Comparison of ENCODE assay signal across 15 cellular contexts in the genomic region with DNA sequence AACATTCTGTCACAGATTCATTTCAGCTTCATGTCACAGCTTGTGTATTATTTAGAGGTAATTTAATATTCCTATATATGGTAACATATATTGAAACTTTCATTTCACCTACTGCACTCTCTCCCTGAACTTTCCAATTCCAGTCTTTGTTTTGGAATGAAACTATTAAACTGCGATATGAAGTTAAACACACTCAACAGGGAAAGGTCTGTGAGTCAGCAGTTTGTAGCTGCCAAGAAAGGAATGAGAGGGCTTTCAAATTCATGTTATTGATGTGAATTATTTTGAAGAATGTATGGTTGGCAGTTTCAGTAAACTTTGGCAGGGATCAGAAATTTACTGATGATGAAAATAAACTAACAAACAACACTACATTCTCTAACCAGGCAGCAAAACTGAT.
DNase-seq lines count a peak whose midpoint lies in the region; ATAC-seq, FAIRE-seq and TF ChIP-seq lines count a peak whose summit lies in the region.
"Had no signal": no experiment of that assay in that cellular context is flagged by ENCODE, and none has a peak within 500 bp of the region (broad histone marks: within the 10 kb centered on the region; RNA-seq: fewer than 3 reads in every experiment).

No MANE protein-coding gene starts in this region.

- no peaks in the 10 kb centered on the region for H3F3A ChIP-seq in PC-3 (ENCODE audit: low read length, unreplicated experiment)

- no peaks in the 10 kb centered on the region for H4K20me1 ChIP-seq in PC-3 (ENCODE audit: low read length)

- H3K4me2 ChIP-seq in A549 (peak overlapping the region; percentile 25), PC-3 (ENCODE audit: low read length) (no peak overlapping the region)

- H3K4me1 ChIP-seq in A549 (peaks cover 18% of the 10 kb centered on the region), PC-3 (ENCODE audit: insufficient read depth, low read length) (peaks cover 9% of the 10 kb centered on the region), Peyer's patch (no peaks in the 10 kb centered on the region)

- peak overlapping the region; percentile 15 to 55 for H3K27ac ChIP-seq in A549
- no peak overlapping the region for H3K27ac ChIP-seq in PC-3 (ENCODE audit: low read length)
- no peak overlapping the region for H3K27ac ChIP-seq in Peyer's patch
- H3K27ac ChIP-seq: GM23248 had no signal

- BruUV-seq in PC-3 (replicated peaks; lab: Mats Ljungman, UMichigan), result no TSS peak

- 29% methylated on average over 1 of the region's 1 CpG for WGBS in A549 (ENCODE audit: missing lambda C conversion rate)

- FAIRE-seq in A549 (lab: Jason Lieb, UNC), result no peak

- TF ChIP-seq EP300 in A549 (IDR thresholded peaks at IDR 0.05), result no peak

- TF ChIP-seq CTCF in A549 (IDR thresholded peaks at IDR 0.05) (no peak), PC-3 (conservative IDR thresholded peaks at IDR 0.05; ENCODE audit: low read depth, low read length) (no peak), choroid plexus epithelial cell (conservative IDR thresholded peaks at IDR 0.05; ENCODE audit: low read depth, low read length) (no peak), Peyer's patch (IDR thresholded peaks at IDR 0.05) (no peak)

- no peak for TF ChIP-seq RAD21 in A549 (conservative IDR thresholded peaks at IDR 0.05 in 1 of 2, IDR thresholded peaks at IDR 0.05 in 1 of 2)

- DNase-seq in A549 (ENCODE audit: low read depth in 1 of 2, low spot score in 1 of 2), result no peak
- DNase-seq in PC-3, result peak; percentile 30
- peak; percentile 52 for DNase-seq in choroid plexus epithelial cell (ENCODE audit: low read depth)
- peak; percentile 38 for DNase-seq in iris pigment epithelial cell (ENCODE audit: low read depth)
- no peak for DNase-seq in Peyer's patch
- DNase-seq in stimulated activated CD4-positive, alpha-beta T cell treated with anti-CD3 and anti-CD28 coated beads, Interleukin-4, amount 100 ng/mL, for 1 hour, result no peak
- no peak for DNase-seq in left colon
- DNase-seq: COR-L47, DMS53, GM23248, KBM-7, NCI-H1930, NCI-H524 treated with DMSO at 0.1 percent for 48 hours, OCI-M1 had no signal

- ATAC-seq in A549, result no peak
- peak; percentile 58 for ATAC-seq in PC-3
- ATAC-seq in GM19328 (IDR thresholded peaks at IDR 0.05; ENCODE audit: unreplicated experiment), result no peak
- ATAC-seq in left colon, result no peak

- H3K9ac ChIP-seq in PC-3 (ENCODE audit: low read length), result no peak overlapping the region
- H3K9ac ChIP-seq: GM23248 had no signal

- no peaks in the 10 kb centered on the region for H3K9me2 ChIP-seq in PC-3 (replicated peaks; ENCODE audit: low read length)

- POLR2A ChIA-PET in A549 (lab: Yijun Ruan, JAX) (no interaction called here), PC-3 (lab: Charles Lee; ENCODE audit: unreplicated experiment) (no interaction called here)

- intact Hi-C loops in PC-3 (cut with micrococcal nuclease) (no loop called here), left colon (cut with DNase I, micrococcal nuclease) (no loop called here)

- CTCF ChIA-PET in A549 (lab: Yijun Ruan, JAX), result no interaction called here
- CTCF ChIA-PET in PC-3 (lab: Charles Lee), result no interaction called here

- H3K9me3 ChIP-seq in A549 (no peaks in the 10 kb centered on the region), PC-3 (ENCODE audit: low read length) (no peaks in the 10 kb centered on the region), Peyer's patch (no peaks in the 10 kb centered on the region)

- TF ChIP-seq POLR2A in A549 (IDR thresholded peaks at IDR 0.05; ENCODE audit: low read length), result no peak
- no peak for TF ChIP-seq POLR2A in Peyer's patch (IDR thresholded peaks at IDR 0.05)

- H3K36me3 ChIP-seq in PC-3 (ENCODE audit: low read depth, low read length) (no peaks in the 10 kb centered on the region), Peyer's patch (no peaks in the 10 kb centered on the region)

- no peaks in the 10 kb centered on the region for H3K79me2 ChIP-seq in PC-3 (ENCODE audit: low read length)

- H3K27me3 ChIP-seq in PC-3 (ENCODE audit: low read length) (no peaks in the 10 kb centered on the region), Peyer's patch (no peaks in the 10 kb centered on the region)

- H3K4me3 ChIP-seq in A549 (no peak overlapping the region), PC-3 (ENCODE audit: low read length) (no peak overlapping the region), choroid plexus epithelial cell (ENCODE audit: low read depth, low read length) (no peak overlapping the region), Peyer's patch (no peak overlapping the region)
- H3K4me3 ChIP-seq: GM23248 had no signal

- H2AFZ ChIP-seq in PC-3 (ENCODE audit: low read length), result no peak overlapping the region
- H2AFZ ChIP-seq: GM23248 had no signal

TF ChIP-seq in A549, 52 proteins besides CTCF, POLR2A, EP300 and RAD21:
- TF ChIP-seq HEYL (CRISPR knock-in tag; IDR thresholded peaks at IDR 0.05) (no peak), ZC3H11A (IDR thresholded peaks at IDR 0.05) (no peak), ZSCAN20 (CRISPR knock-in tag; IDR thresholded peaks at IDR 0.05) (no peak), MAFK (IDR thresholded peaks at IDR 0.05; ENCODE audit: partially characterized antibody) (peak; percentile 79)
TF ChIP-seq in A549: peak in this region for 1.

Comparison
In these comparisons a context has a peak if more than half of its experiments do, and no peak if none do; other contexts are left out.
1. DNase-seq: peak in PC-3 (single experiment), choroid plexus epithelial cell (single experiment) and iris pigment epithelial cell (single experiment); none in A549 (0 of 2), Peyer's patch (0 of 3), stimulated activated CD4-positive, alpha-beta T cell treated with anti-CD3 and anti-CD28 coated beads, Interleukin-4, amount 100 ng/mL, for 1 hour (single experiment) and left colon (0 of 2).
2. H3K27ac ChIP-seq: peak in A549 (2 of 2); none in PC-3 (single experiment) and Peyer's patch (0 of 4).